In genomic region chr12:11307143-11307542, GRCh38 we compare ENCODE assay signal across 25 cellular contexts. TPM values are rescaled to one million over a fixed set of nuclear protein-coding genes. Genes with fewer than 3 reads are reported as not detected.
"Had no signal": no experiment of that assay in that cellular context is flagged by ENCODE, and none has a peak within 500 bp of the region (broad histone marks: within the 10 kb centered on the region; RNA-seq: fewer than 3 reads in every experiment).

No MANE protein-coding gene starts in this region.

- DNase-seq: activated CD4-positive, alpha-beta memory T cell treated with anti-CD3 and anti-CD28 coated beads, Interleukin-2, amount 10 ng/mL, durations not matched to agents 7 days and 5 days; activated CD4-positive, alpha-beta T cell treated with anti-CD3 and anti-CD28 coated beads for 4 hours; activated CD4-positive, CD25-positive, alpha-beta regulatory T cell; activated effector memory CD4-positive, alpha-beta T cell treated with anti-CD3 and anti-CD28 coated beads, Interleukin-2, amount 50 U/mL, for 16 hours; activated naive CD4-positive, alpha-beta T cell treated with anti-CD3 and anti-CD28 coated beads, Interleukin-2, amount 10 ng/mL, durations not matched to agents 7 days and 5 days; body of pancreas; central memory CD4-positive, alpha-beta T cell; esophagus squamous epithelium; head of caudate nucleus; left ventricle myocardium inferior; naive thymus-derived CD8-positive, alpha-beta T cell; retina; stimulated activated CD4-positive, alpha-beta T cell treated with anti-CD3 and anti-CD28 coated beads, Interleukin-1b, Interleukin-23, amount 100 ng/mL, for 48 hours; substantia nigra; SW 1271; T-helper 17 cell; tibial artery had no signal

- H3K9ac ChIP-seq: neural progenitor cell had no signal

- H3K27me3 ChIP-seq: body of pancreas, esophagus squamous epithelium, gastroesophageal sphincter, neural progenitor cell, tibial artery had no signal

- H2AFZ ChIP-seq: neural progenitor cell had no signal

- H3K4me1 ChIP-seq: body of pancreas, esophagus squamous epithelium, gastroesophageal sphincter, left ventricle myocardium inferior, neural progenitor cell, tibial artery had no signal

- H3K27ac ChIP-seq: body of pancreas, esophagus squamous epithelium, gastroesophageal sphincter, left ventricle myocardium inferior, neural progenitor cell, tibial artery had no signal

- ATAC-seq: body of pancreas; gastroesophageal sphincter; naive thymus-derived CD8-positive, alpha-beta T cell; T-helper 17 cell had no signal

- H3K4me3 ChIP-seq: body of pancreas, esophagus squamous epithelium, gastroesophageal sphincter, left ventricle myocardium inferior, neural progenitor cell, tibial artery had no signal

- H3K4me2 ChIP-seq: neural progenitor cell had no signal

- H3K36me3 ChIP-seq: esophagus squamous epithelium, gastroesophageal sphincter, left ventricle myocardium inferior, neural progenitor cell, tibial artery had no signal

RNA-seq across cellular contexts. Expression of gene PRB4, which starts 3.1 kb away (rescaled TPM):
- total RNA-seq: activated CD4-positive, alpha-beta memory T cell treated with anti-CD3 and anti-CD28 coated beads, Interleukin-2, amount 10 ng/mL, durations not matched to agents 7 days and 5 days; body of pancreas; esophagus squamous epithelium; gastroesophageal sphincter; kidney epithelial cell; left ventricle myocardium inferior; lung microvascular endothelial cell; mesothelial cell of epicardium; naive thymus-derived CD8-positive, alpha-beta T cell; osteocyte; progenitor cell of endocrine pancreas; T-helper 17 cell; urinary bladder had no signal
- polyA plus RNA-seq: naive thymus-derived CD8-positive, alpha-beta T cell; urinary bladder had no signal

RNA-seq across cellular contexts. Expression of gene PRB3, which starts 37.6 kb away (rescaled TPM):
- total RNA-seq: activated CD4-positive, alpha-beta memory T cell treated with anti-CD3 and anti-CD28 coated beads, Interleukin-2, amount 10 ng/mL, durations not matched to agents 7 days and 5 days; body of pancreas; esophagus squamous epithelium; gastroesophageal sphincter; kidney epithelial cell; left ventricle myocardium inferior; lung microvascular endothelial cell; mesothelial cell of epicardium; naive thymus-derived CD8-positive, alpha-beta T cell; osteocyte; T-helper 17 cell; urinary bladder had no signal
- polyA plus RNA-seq: urinary bladder had no signal
